Comparison of ENCODE assay signal across 13 cellular contexts in the genomic region with DNA sequence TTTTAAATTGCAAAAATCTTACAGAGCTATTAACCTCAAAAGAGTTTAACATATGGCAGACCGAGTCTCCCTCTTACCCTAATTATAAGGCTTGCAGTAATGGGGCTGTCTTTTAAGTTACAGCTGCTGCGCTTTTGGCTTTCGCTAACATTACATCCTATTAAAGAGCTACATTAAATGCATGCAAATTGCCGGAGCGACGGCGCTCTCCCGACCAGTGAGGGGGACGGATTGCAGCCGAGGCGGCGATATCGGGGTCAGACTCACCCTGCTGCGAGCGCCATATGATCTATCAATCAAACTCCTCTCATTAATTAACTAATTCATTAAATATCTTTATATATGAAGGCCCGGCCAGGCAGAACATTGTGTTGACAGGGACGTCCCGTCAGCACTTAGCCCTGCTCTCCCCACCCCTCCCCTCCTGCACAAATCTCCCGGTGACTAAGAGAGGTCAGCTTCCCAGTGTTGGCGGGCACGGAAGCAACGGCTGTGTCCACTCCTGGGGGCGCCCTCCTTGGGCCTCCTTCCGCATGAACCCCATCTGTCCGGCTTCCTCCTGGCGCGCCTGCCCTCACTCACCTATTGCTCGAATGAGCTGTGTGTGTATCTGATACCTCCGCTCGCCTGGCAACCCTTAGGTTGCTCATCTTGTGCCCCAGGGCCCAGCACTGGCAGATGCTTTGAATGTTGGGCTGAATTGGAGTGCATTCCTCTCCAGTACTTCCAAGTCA.
DNase-seq lines count a peak whose midpoint lies in the region; ATAC-seq, FAIRE-seq and TF ChIP-seq lines count a peak whose summit lies in the region.
"Had no signal": no experiment of that assay in that cellular context is flagged by ENCODE, and none has a peak within 500 bp of the region (broad histone marks: within the 10 kb centered on the region; RNA-seq: fewer than 3 reads in every experiment).

No MANE protein-coding gene starts in this region.

- POLR2A ChIA-PET in WTC11 (lab: Charles Lee), result interaction anchor here (0.6 to 0.7 kb wide), 2 partner anchors 111 to 156 kb away, joined by 3 read pairs; a partner anchor contains a TSS

- no peak for FAIRE-seq in HTR-8/SVneo (lab: Jason Lieb, UNC)
- no peak for FAIRE-seq in GM12891 (lab: Jason Lieb, UNC)

- DNase-seq in M059J (ENCODE audit: low read depth), result peak; percentile 53
- peak; percentile 25 for DNase-seq in WTC11 (ENCODE audit: low spot score)
- no peak for DNase-seq in retinal pigment epithelial cell (ENCODE audit: low read depth)
- no peak for DNase-seq in HTR-8/SVneo (ENCODE audit: insufficient read length, low spot score)
- no peak for DNase-seq in ecto neural progenitor cell (ENCODE audit: low spot score)
- no peak for DNase-seq in activated T-cell treated with anti-CD3 and anti-CD28 coated beads, Interleukin-2, amount 50 U/mL, for 4 hours
- no peak for DNase-seq in GM12891 (ENCODE audit: insufficient read length, low spot score)
- DNase-seq: activated T-cell treated with anti-CD3 and anti-CD28 coated beads, Interleukin-2, amount 50 U/mL, for 24 hours; Calu3; Kasumi-1; naive B cell; stimulated activated naive CD4-positive, alpha-beta T cell had no signal

- peak overlapping the region; percentile 44 for H3K4me3 ChIP-seq in iPS-11a (ENCODE audit: low read depth, low read length)
- peak overlapping the region; percentile 54 for H3K4me3 ChIP-seq in retinal pigment epithelial cell (ENCODE audit: low read length)

- TF ChIP-seq CTCF in WTC11 (IDR thresholded peaks at IDR 0.05) (no peak), retinal pigment epithelial cell (conservative IDR thresholded peaks at IDR 0.05; ENCODE audit: low read depth, low read length) (peak; percentile 4)

- H3K27ac Mint-ChIP-seq in WTC11, result no peak overlapping the region
- H3K27ac Mint-ChIP-seq: activated T-cell treated with anti-CD3 and anti-CD28 coated beads, Interleukin-2, amount 50 U/mL, for 24 hours; naive B cell had no signal

- H3K9me3 Mint-ChIP-seq in WTC11, result no peaks in the 10 kb centered on the region
- H3K9me3 Mint-ChIP-seq in activated T-cell treated with anti-CD3 and anti-CD28 coated beads, Interleukin-2, amount 50 U/mL, for 4 hours, result no peaks in the 10 kb centered on the region
- H3K9me3 Mint-ChIP-seq: activated T-cell treated with anti-CD3 and anti-CD28 coated beads, Interleukin-2, amount 50 U/mL, for 24 hours had no signal

- 0 out of 2 replicates have a peak, but pooled peaks have one; percentile 8 for ATAC-seq in WTC11
- ATAC-seq in activated T-cell treated with anti-CD3 and anti-CD28 coated beads, Interleukin-2, amount 50 U/mL, for 4 hours, result no peak

- H3K4me1 Mint-ChIP-seq in WTC11, result peaks cover 12% of the 10 kb centered on the region
- H3K4me1 Mint-ChIP-seq in activated T-cell treated with anti-CD3 and anti-CD28 coated beads, Interleukin-2, amount 50 U/mL, for 4 hours (ENCODE audit: low read depth), result no peaks in the 10 kb centered on the region
- H3K4me1 Mint-ChIP-seq: naive B cell had no signal

- H3K4me3 Mint-ChIP-seq in WTC11, result peak overlapping the region; percentile 78
- no peak overlapping the region for H3K4me3 Mint-ChIP-seq in activated T-cell treated with anti-CD3 and anti-CD28 coated beads, Interleukin-2, amount 50 U/mL, for 4 hours
- H3K4me3 Mint-ChIP-seq: activated T-cell treated with anti-CD3 and anti-CD28 coated beads, Interleukin-2, amount 50 U/mL, for 24 hours had no signal

- no peaks in the 10 kb centered on the region for H3K36me3 Mint-ChIP-seq in WTC11
- H3K36me3 Mint-ChIP-seq in activated T-cell treated with anti-CD3 and anti-CD28 coated beads, Interleukin-2, amount 50 U/mL, for 4 hours (ENCODE audit: insufficient read depth), result no peaks in the 10 kb centered on the region

- CTCF ChIA-PET in WTC11 (lab: Charles Lee), result interaction anchor here (0.5 to 1.5 kb wide), 7 partner anchors 9 to 326 kb away, joined by 3 to 7 read pairs (median 4); a partner anchor contains a TSS

- TF ChIP-seq POLR2A in GM12891 (IDR thresholded peaks at IDR 0.05; ENCODE audit: low read depth, low read length), result no peak

- H3K27me3 Mint-ChIP-seq in WTC11 (ENCODE audit: low read depth), result peaks cover 72% of the 10 kb centered on the region
- peaks cover 39% of the 10 kb centered on the region for H3K27me3 Mint-ChIP-seq in activated T-cell treated with anti-CD3 and anti-CD28 coated beads, Interleukin-2, amount 50 U/mL, for 4 hours (ENCODE audit: low read depth)

TF ChIP-seq in WTC11, 78 proteins besides CTCF, POLR2A, EP300 and RAD21:
- TF ChIP-seq ETV6 (CRISPR knock-in tag; IDR thresholded peaks at IDR 0.05), result no peak
- TF ChIP-seq, protein P1, sequence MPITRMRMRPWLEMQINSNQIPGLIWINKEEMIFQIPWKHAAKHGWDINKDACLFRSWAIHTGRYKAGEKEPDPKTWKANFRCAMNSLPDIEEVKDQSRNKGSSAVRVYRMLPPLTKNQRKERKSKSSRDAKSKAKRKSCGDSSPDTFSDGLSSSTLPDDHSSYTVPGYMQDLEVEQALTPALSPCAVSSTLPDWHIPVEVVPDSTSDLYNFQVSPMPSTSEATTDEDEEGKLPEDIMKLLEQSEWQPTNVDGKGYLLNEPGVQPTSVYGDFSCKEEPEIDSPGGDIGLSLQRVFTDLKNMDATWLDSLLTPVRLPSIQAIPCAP (CRISPR knock-in tag; IDR thresholded peaks at IDR 0.05), result no peak
- TF ChIP-seq NFE2L1 (CRISPR knock-in tag; IDR thresholded peaks at IDR 0.05), result no peak
- no peak for TF ChIP-seq CREM (CRISPR knock-in tag; IDR thresholded peaks at IDR 0.05)

TF ChIP-seq in GM12891, 5 proteins besides CTCF, POLR2A, EP300 and RAD21:
- TF ChIP-seq TAF1 (IDR thresholded peaks at IDR 0.05; ENCODE audit: low read depth, low read length), result no peak
- TF ChIP-seq POU2F2 (IDR thresholded peaks at IDR 0.05; ENCODE audit: low read depth, low read length), result no peak
- TF ChIP-seq SPI1 (IDR thresholded peaks at IDR 0.05; ENCODE audit: low read depth, low read length), result no peak
- no peak for TF ChIP-seq PAX5 (IDR thresholded peaks at IDR 0.05; ENCODE audit: insufficient read depth, low read length, severe bottlenecking)
- no peak for TF ChIP-seq POLR2AphosphoS5 (IDR thresholded peaks at IDR 0.05; ENCODE audit: low read depth, low read length)

Comparison
In these comparisons a context has a peak if more than half of its experiments do, and no peak if none do; other contexts are left out.
1. DNase-seq: peak in M059J (single experiment) and WTC11 (single experiment); none in retinal pigment epithelial cell (single experiment), HTR-8/SVneo (single experiment), ecto neural progenitor cell (single experiment), activated T-cell treated with anti-CD3 and anti-CD28 coated beads, Interleukin-2, amount 50 U/mL, for 4 hours (single experiment) and GM12891 (single experiment).